Comparison of ENCODE assay signal across 20 cellular contexts in the genomic region with DNA sequence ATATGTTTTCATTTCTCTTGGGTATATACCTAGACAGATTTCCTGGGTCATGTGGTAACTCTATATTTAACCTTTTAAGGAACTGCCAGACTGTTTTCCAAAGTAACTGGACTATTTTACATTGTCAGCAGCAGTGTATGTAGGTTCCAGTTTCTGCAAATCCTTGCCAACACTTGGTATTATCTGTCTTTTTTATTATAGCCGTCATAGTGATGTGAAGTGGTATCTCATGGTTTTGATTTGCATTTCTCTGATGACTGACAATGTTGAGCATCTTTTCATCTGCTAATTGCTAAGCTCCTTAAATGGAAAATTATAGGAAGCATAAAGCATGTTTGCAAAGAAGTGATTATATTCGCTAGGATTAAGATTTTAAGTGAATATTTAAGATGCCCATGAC. TPM values are rescaled to one million over a fixed set of nuclear protein-coding genes. Genes with fewer than 3 reads are reported as not detected.
"Had no signal": no experiment of that assay in that cellular context is flagged by ENCODE, and none has a peak within 500 bp of the region (broad histone marks: within the 10 kb centered on the region; RNA-seq: fewer than 3 reads in every experiment).

No MANE protein-coding gene starts in this region.

- H3K9me3 ChIP-seq: gastrocnemius medialis, left lung, pancreas had no signal

- H3K9me3 Mint-ChIP-seq: activated CD4-positive, alpha-beta T cell treated with anti-CD3 and anti-CD28 coated beads, Interleukin-2, amount 10 ng/mL, durations not matched to agents 7 days and 5 days; activated naive CD4-positive, alpha-beta T cell treated with anti-CD3 and anti-CD28 coated beads, Interleukin-2, amount 10 ng/mL, durations not matched to agents 7 days and 5 days; activated T-cell treated with anti-CD3 and anti-CD28 coated beads, Interleukin-2, amount 50 U/mL, for 4 hours had no signal

- H3K27ac Mint-ChIP-seq: activated CD4-positive, alpha-beta T cell treated with anti-CD3 and anti-CD28 coated beads, Interleukin-2, amount 10 ng/mL, durations not matched to agents 7 days and 5 days; activated naive CD4-positive, alpha-beta T cell treated with anti-CD3 and anti-CD28 coated beads, Interleukin-2, amount 10 ng/mL, durations not matched to agents 7 days and 5 days; memory B cell; naive thymus-derived CD8-positive, alpha-beta T cell had no signal

- H3K27me3 ChIP-seq: left lung had no signal

- H3K36me3 ChIP-seq: pancreas had no signal

- ATAC-seq: activated T-cell treated with anti-CD3 and anti-CD28 coated beads, Interleukin-2, amount 50 U/mL, for 4 hours; gastrocnemius medialis; naive thymus-derived CD8-positive, alpha-beta T cell; pancreas; sciatic nerve had no signal

- H3K4me1 Mint-ChIP-seq: memory B cell had no signal

- DNase-seq: activated CD4-positive, alpha-beta T cell treated with anti-CD3 and anti-CD28 coated beads, Interleukin-2, amount 10 ng/mL, durations not matched to agents 7 days and 5 days; activated CD8-positive, alpha-beta memory T cell treated with anti-CD3 and anti-CD28 coated beads, Interleukin-2, amount 50 U/mL, for 4 hours; activated effector memory CD4-positive, alpha-beta T cell treated with Interleukin-2 at 50 U/mL for 16 hours; activated naive CD4-positive, alpha-beta T cell treated with anti-CD3 and anti-CD28 coated beads, Interleukin-2, amount 10 ng/mL, durations not matched to agents 7 days and 5 days; activated T-cell treated with anti-CD3 and anti-CD28 coated beads, Interleukin-2, amount 50 U/mL, for 4 hours; caudate nucleus; gastrocnemius medialis; head of caudate nucleus; kidney; left lung; naive thymus-derived CD8-positive, alpha-beta T cell; pancreas; stimulated activated CD4-positive, alpha-beta T cell treated with anti-CD3 and anti-CD28 coated beads, Interleukin-1b, Interleukin-23, amount 100 ng/mL, for 48 hours; stimulated activated CD8-positive, alpha-beta memory T cell treated with anti-CD3 and anti-CD28 coated beads, Interleukin-4, amount 100 ng/mL, for 48 hours; stimulated activated naive CD4-positive, alpha-beta T cell; T1000; trophoblast cell had no signal

- FAIRE-seq: kidney, pancreas had no signal

- H3K36me3 Mint-ChIP-seq: memory B cell had no signal

- H3K4me3 Mint-ChIP-seq: activated CD4-positive, alpha-beta T cell treated with anti-CD3 and anti-CD28 coated beads, Interleukin-2, amount 10 ng/mL, durations not matched to agents 7 days and 5 days; activated naive CD4-positive, alpha-beta T cell treated with anti-CD3 and anti-CD28 coated beads, Interleukin-2, amount 10 ng/mL, durations not matched to agents 7 days and 5 days; activated T-cell treated with anti-CD3 and anti-CD28 coated beads, Interleukin-2, amount 50 U/mL, for 4 hours; memory B cell; naive thymus-derived CD8-positive, alpha-beta T cell had no signal

- H3K4me3 ChIP-seq: left lung, pancreas had no signal

RNA-seq across cellular contexts. Expression of gene NNMT, which starts 13.9 kb away (rescaled TPM):
- total RNA-seq: activated CD4-positive, alpha-beta T cell treated with anti-CD3 and anti-CD28 coated beads, Interleukin-2, amount 10 ng/mL, durations not matched to agents 7 days and 5 days; naive thymus-derived CD8-positive, alpha-beta T cell; T-helper 1 cell treated with Interleukin-12 subunit alpha and Interleukin-12 subunit beta and Interleukin-4 antibody, amounts not matched to agents 30 ng/mL and 1 ng/mL, for 36 hours had no signal
- polyA plus RNA-seq: naive thymus-derived CD8-positive, alpha-beta T cell had no signal
